Comparison of ENCODE assay signal across 8 cellular contexts in the genomic region with DNA sequence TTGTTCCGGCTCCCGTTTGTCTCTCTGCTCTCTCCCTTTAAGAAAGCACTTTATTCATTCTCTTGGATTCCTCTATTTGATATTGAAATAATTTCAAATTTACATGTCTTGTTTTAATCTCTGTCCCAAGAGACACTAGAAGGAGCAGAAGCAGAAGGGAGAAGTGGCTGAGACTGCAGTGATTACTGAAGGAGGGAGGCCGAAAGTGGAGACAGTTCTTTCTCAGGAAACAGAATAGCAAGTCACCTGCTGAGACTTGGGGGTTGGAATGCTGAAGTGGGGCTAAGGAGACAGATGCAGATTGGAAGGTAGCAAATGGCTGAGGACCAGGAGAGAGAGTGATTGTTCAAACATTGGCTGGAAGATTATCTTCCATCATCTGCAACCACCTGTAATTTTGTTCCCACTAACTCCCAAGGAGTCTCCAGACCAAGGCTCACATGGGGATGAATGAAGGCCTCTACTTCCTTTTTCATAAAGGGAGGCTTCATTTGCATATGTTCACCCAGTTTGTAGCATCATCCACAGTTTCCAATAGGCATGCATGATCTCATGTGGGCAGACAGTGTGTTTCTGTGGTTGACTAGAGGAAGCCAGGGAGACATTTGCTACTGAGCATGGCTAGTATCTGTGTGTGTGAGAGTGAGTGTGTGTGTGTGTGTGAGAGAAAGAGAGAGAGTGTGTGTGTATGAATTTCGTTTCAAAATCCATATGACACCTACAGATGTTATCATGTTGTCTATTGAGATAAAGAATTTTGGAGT. TPM values are rescaled to one million over a fixed set of nuclear protein-coding genes. Genes with fewer than 3 reads are reported as not detected.
DNase-seq lines count a peak whose midpoint lies in the region; ATAC-seq and TF ChIP-seq lines count a peak whose summit lies in the region.

No MANE protein-coding gene starts in this region.

- peak overlapping the region; percentile 52 for H3K27ac Mint-ChIP-seq in activated naive CD4-positive, alpha-beta T cell treated with anti-CD3 and anti-CD28 coated beads, Interleukin-2, amount 50 U/mL, for 24 hours

- TF ChIP-seq CTCF in HL-60 (IDR thresholded peaks at IDR 0.05; ENCODE audit: insufficient read depth, low read length), result no peak

- H3K4me3 ChIP-seq in BLaER1 (no peak overlapping the region), HL-60 (replicated peaks; ENCODE audit: insufficient read depth, low read length) (no peak overlapping the region)

- no peaks in the 10 kb centered on the region for H3K36me3 Mint-ChIP-seq in activated naive CD4-positive, alpha-beta T cell treated with anti-CD3 and anti-CD28 coated beads, Interleukin-2, amount 50 U/mL, for 24 hours

- H4K20me1 ChIP-seq in BLaER1, result no peaks in the 10 kb centered on the region

- no peaks in the 10 kb centered on the region for H3K36me3 ChIP-seq in BLaER1

- H3K4me2 ChIP-seq in BLaER1, result peak overlapping the region; percentile 42

- no peak overlapping the region for H3K27ac ChIP-seq in BLaER1
- H3K27ac ChIP-seq in HL-60 (replicated peaks), result no peak overlapping the region

- no peaks in the 10 kb centered on the region for H3K9me3 Mint-ChIP-seq in activated naive CD4-positive, alpha-beta T cell treated with anti-CD3 and anti-CD28 coated beads, Interleukin-2, amount 50 U/mL, for 24 hours

- no peaks in the 10 kb centered on the region for H3K27me3 Mint-ChIP-seq in activated naive CD4-positive, alpha-beta T cell treated with anti-CD3 and anti-CD28 coated beads, Interleukin-2, amount 50 U/mL, for 24 hours

- no peak overlapping the region for H3K9ac ChIP-seq in BLaER1

- peaks cover 19% of the 10 kb centered on the region for H3K4me1 ChIP-seq in BLaER1

- H3K27me3 ChIP-seq in BLaER1 (no peaks in the 10 kb centered on the region), HL-60 (ENCODE audit: insufficient read depth, poor library complexity, severe bottlenecking) (no peaks in the 10 kb centered on the region)

- H3K4me1 Mint-ChIP-seq in activated naive CD4-positive, alpha-beta T cell treated with anti-CD3 and anti-CD28 coated beads, Interleukin-2, amount 50 U/mL, for 24 hours, result peaks cover 21% of the 10 kb centered on the region

- no peak overlapping the region for H3K4me3 Mint-ChIP-seq in activated naive CD4-positive, alpha-beta T cell treated with anti-CD3 and anti-CD28 coated beads, Interleukin-2, amount 50 U/mL, for 24 hours

- ATAC-seq in GM19351 (IDR thresholded peaks at IDR 0.05; ENCODE audit: unreplicated experiment), result peak; percentile 94

- DNase-seq in HL-60 (ENCODE audit: low read depth in 1 of 2, low spot score in 1 of 2) (peak; percentile 40 to 45), ureter (ENCODE audit: low spot score) (no peak), OCI-M2 (lab: John Stamatoyannopoulos, UW; ENCODE audit: unreplicated experiment) (no peak), DMS53 (lab: John Stamatoyannopoulos, UW) (no peak), cerebellar cortex (ENCODE audit: low spot score) (no peak)

- H3K9me3 ChIP-seq in BLaER1, result no peaks in the 10 kb centered on the region

RNA-seq across cellular contexts. Expression of gene LTF, which starts 24.0 kb away (rescaled TPM):
- 1.5 TPM for total RNA-seq in ureter

RNA-seq across cellular contexts. Expression of gene CCRL2, which starts 33.7 kb away (rescaled TPM):
- total RNA-seq in ureter, result 6.3 TPM

RNA-seq across cellular contexts. Expression of gene RTP3, which starts 57.1 kb away (rescaled TPM):
- total RNA-seq in ureter, result not detected

Comparison
In these comparisons a context has a peak if more than half of its experiments do, and no peak if none do; other contexts are left out.
1. DNase-seq: peak in HL-60 (2 of 2); none in ureter (single experiment), OCI-M2 (single experiment), DMS53 (single experiment) and cerebellar cortex (single experiment).